ENCODE assay signal across 11 cellular contexts in genomic region chr19:38695319-38695683, GRCh38. TPM values are rescaled to one million over a fixed set of nuclear protein-coding genes. Genes with fewer than 3 reads are reported as not detected.
DNase-seq lines count a peak whose midpoint lies in the region; ATAC-seq and TF ChIP-seq lines count a peak whose summit lies in the region.
"Had no signal": no experiment of that assay in that cellular context is flagged by ENCODE, and none has a peak within 500 bp of the region (broad histone marks: within the 10 kb centered on the region; RNA-seq: fewer than 3 reads in every experiment).

No MANE protein-coding gene starts in this region.

- no peak for DNase-seq in activated CD4-positive, alpha-beta memory T cell treated with anti-CD3 and anti-CD28 coated beads, Interleukin-2, amount 10 ng/mL, durations not matched to agents 7 days and 5 days
- no peak for DNase-seq in activated CD4-positive, alpha-beta memory T cell treated with anti-CD3 and anti-CD28 coated beads for 36 hours
- DNase-seq in breast epithelium (ENCODE audit: low spot score in 2 of 2) (no peak), mesothelial cell of epicardium (ENCODE audit: low spot score in 2 of 2, unreplicated experiment in 2 of 2) (no peak), tibial nerve (ENCODE audit: low spot score in 2 of 2) (no peak), AG20443 (ENCODE audit: low spot score) (no peak)
- no peak for DNase-seq in activated T-cell treated with anti-CD3 and anti-CD28 coated beads, Interleukin-2, amount 50 U/mL, for 72 hours
- DNase-seq: activated CD4-positive, CD25-positive, alpha-beta regulatory T cell; cerebellar nuclear complex; NCI-H2107 had no signal

- WGBS in tibial nerve, 2 donors: 45 to 47% methylated on average over 9 of the region's 9 CpGs

- no peak for TF ChIP-seq POLR2A in breast epithelium (IDR thresholded peaks at IDR 0.05)
- TF ChIP-seq POLR2A in tibial nerve (IDR thresholded peaks at IDR 0.05): no peak

- H3K4me1 Mint-ChIP-seq in activated CD4-positive, alpha-beta memory T cell treated with anti-CD3 and anti-CD28 coated beads, Interleukin-2, amount 10 ng/mL, durations not matched to agents 7 days and 5 days: peaks cover 92% of the 10 kb centered on the region
- peaks cover 73% of the 10 kb centered on the region for H3K4me1 Mint-ChIP-seq in activated CD4-positive, alpha-beta memory T cell treated with anti-CD3 and anti-CD28 coated beads for 36 hours (ENCODE audit: low read depth)
- peaks cover 64% of the 10 kb centered on the region for H3K4me1 Mint-ChIP-seq in mesothelial cell of epicardium
- peaks cover 46% of the 10 kb centered on the region for H3K4me1 Mint-ChIP-seq in activated T-cell treated with anti-CD3 and anti-CD28 coated beads, Interleukin-2, amount 50 U/mL, for 72 hours (ENCODE audit: low read depth)

- H3K27me3 ChIP-seq in breast epithelium (no peaks in the 10 kb centered on the region), tibial nerve (no peaks in the 10 kb centered on the region)

- peaks cover 20 to 35% of the 10 kb centered on the region in 2 donors for H3K4me1 ChIP-seq in breast epithelium
- H3K4me1 ChIP-seq in tibial nerve: peaks cover 0 to 100% (median 90%) of the 10 kb centered on the region in 4 donors

- TF ChIP-seq CTCF in breast epithelium (IDR thresholded peaks at IDR 0.05): no peak
- no peak for TF ChIP-seq CTCF in mesothelial cell of epicardium (IDR thresholded peaks at IDR 0.05; ENCODE audit: unreplicated experiment)
- no peak for TF ChIP-seq CTCF in tibial nerve (IDR thresholded peaks at IDR 0.05)

- no peaks in the 10 kb centered on the region for H3K9me3 Mint-ChIP-seq in activated CD4-positive, alpha-beta memory T cell treated with anti-CD3 and anti-CD28 coated beads, Interleukin-2, amount 10 ng/mL, durations not matched to agents 7 days and 5 days
- no peaks in the 10 kb centered on the region for H3K9me3 Mint-ChIP-seq in activated CD4-positive, alpha-beta memory T cell treated with anti-CD3 and anti-CD28 coated beads for 36 hours
- no peaks in the 10 kb centered on the region for H3K9me3 Mint-ChIP-seq in mesothelial cell of epicardium
- no peaks in the 10 kb centered on the region for H3K9me3 Mint-ChIP-seq in activated T-cell treated with anti-CD3 and anti-CD28 coated beads, Interleukin-2, amount 50 U/mL, for 72 hours

- intact Hi-C loops in activated CD4-positive, alpha-beta memory T cell treated with anti-CD3 and anti-CD28 coated beads for 36 hours (cut with micrococcal nuclease): no loop called here
- intact Hi-C loops in breast epithelium (cut with DNase I; ENCODE audit: low total_unique reads): no loop called here

- TF ChIP-seq EP300 in tibial nerve (IDR thresholded peaks at IDR 0.05): no peak

- no peaks in the 10 kb centered on the region for H3K27me3 Mint-ChIP-seq in activated CD4-positive, alpha-beta memory T cell treated with anti-CD3 and anti-CD28 coated beads, Interleukin-2, amount 10 ng/mL, durations not matched to agents 7 days and 5 days
- no peaks in the 10 kb centered on the region for H3K27me3 Mint-ChIP-seq in activated CD4-positive, alpha-beta memory T cell treated with anti-CD3 and anti-CD28 coated beads for 36 hours
- H3K27me3 Mint-ChIP-seq in mesothelial cell of epicardium (ENCODE audit: low read depth): no peaks in the 10 kb centered on the region
- no peaks in the 10 kb centered on the region for H3K27me3 Mint-ChIP-seq in activated T-cell treated with anti-CD3 and anti-CD28 coated beads, Interleukin-2, amount 50 U/mL, for 72 hours (ENCODE audit: low read depth)

- POLR2A ChIA-PET in activated CD4-positive, alpha-beta memory T cell treated with anti-CD3 and anti-CD28 coated beads, Interleukin-2, amount 10 ng/mL, durations not matched to agents 7 days and 5 days (lab: Charles Lee): no interaction called here
- POLR2A ChIA-PET in activated CD4-positive, alpha-beta memory T cell treated with anti-CD3 and anti-CD28 coated beads for 36 hours (lab: Charles Lee): no interaction called here

- peak overlapping the region; percentile 91 for H3K27ac Mint-ChIP-seq in activated CD4-positive, alpha-beta memory T cell treated with anti-CD3 and anti-CD28 coated beads, Interleukin-2, amount 10 ng/mL, durations not matched to agents 7 days and 5 days
- no peak overlapping the region for H3K27ac Mint-ChIP-seq in activated CD4-positive, alpha-beta memory T cell treated with anti-CD3 and anti-CD28 coated beads for 36 hours
- peak overlapping the region; percentile 100 for H3K27ac Mint-ChIP-seq in mesothelial cell of epicardium
- no peak overlapping the region for H3K27ac Mint-ChIP-seq in activated T-cell treated with anti-CD3 and anti-CD28 coated beads, Interleukin-2, amount 50 U/mL, for 72 hours

- H3K36me3 Mint-ChIP-seq in activated CD4-positive, alpha-beta memory T cell treated with anti-CD3 and anti-CD28 coated beads, Interleukin-2, amount 10 ng/mL, durations not matched to agents 7 days and 5 days (ENCODE audit: low read depth): peaks cover 59% of the 10 kb centered on the region
- H3K36me3 Mint-ChIP-seq in activated CD4-positive, alpha-beta memory T cell treated with anti-CD3 and anti-CD28 coated beads for 36 hours: no peaks in the 10 kb centered on the region
- peaks cover 9% of the 10 kb centered on the region for H3K36me3 Mint-ChIP-seq in mesothelial cell of epicardium
- no peaks in the 10 kb centered on the region for H3K36me3 Mint-ChIP-seq in activated T-cell treated with anti-CD3 and anti-CD28 coated beads, Interleukin-2, amount 50 U/mL, for 72 hours (ENCODE audit: insufficient read depth in 2 of 2)

- H3K36me3 ChIP-seq in breast epithelium (no peaks in the 10 kb centered on the region), tibial nerve (peaks cover 0 to 3% (median under 1%) of the 10 kb centered on the region in 3 donors)

- no peaks in the 10 kb centered on the region for H3K9me3 ChIP-seq in breast epithelium
- no peaks in the 10 kb centered on the region for H3K9me3 ChIP-seq in tibial nerve

- ATAC-seq in GM19452 (IDR thresholded peaks at IDR 0.05; ENCODE audit: unreplicated experiment): no peak
- ATAC-seq in activated T-cell treated with anti-CD3 and anti-CD28 coated beads, Interleukin-2, amount 50 U/mL, for 72 hours (replicated peaks in 1 of 2): no peak

- H3K27ac ChIP-seq in breast epithelium (peak overlapping the region; percentile 96 to 99), tibial nerve (peak overlapping the region in 3 of 4 donors; percentile 83 to 96 (median 92))

- H3K4me3 Mint-ChIP-seq in activated CD4-positive, alpha-beta memory T cell treated with anti-CD3 and anti-CD28 coated beads, Interleukin-2, amount 10 ng/mL, durations not matched to agents 7 days and 5 days: peak overlapping the region; percentile 58
- no peak overlapping the region for H3K4me3 Mint-ChIP-seq in activated CD4-positive, alpha-beta memory T cell treated with anti-CD3 and anti-CD28 coated beads for 36 hours
- H3K4me3 Mint-ChIP-seq in mesothelial cell of epicardium: no peak overlapping the region
- peak overlapping the region in 1 of 2 donors; percentile 32 for H3K4me3 Mint-ChIP-seq in activated T-cell treated with anti-CD3 and anti-CD28 coated beads, Interleukin-2, amount 50 U/mL, for 72 hours

- CTCF ChIA-PET in activated CD4-positive, alpha-beta memory T cell treated with anti-CD3 and anti-CD28 coated beads, Interleukin-2, amount 10 ng/mL, durations not matched to agents 7 days and 5 days (lab: Charles Lee): interaction anchor here (0.6 to 1.5 kb wide), 3 partner anchors 53 to 293 kb away, joined by 3 to 5 read pairs (median 3); partner anchors contain the start of gene FAM98C
- CTCF ChIA-PET in activated CD4-positive, alpha-beta memory T cell treated with anti-CD3 and anti-CD28 coated beads for 36 hours (lab: Charles Lee): interaction anchor here (1.5 kb wide), 1 partner anchor 61 kb away, joined by 7 read pairs; no protein-coding TSS in a partner anchor

- no peak overlapping the region for H3K4me3 ChIP-seq in breast epithelium
- no peak overlapping the region for H3K4me3 ChIP-seq in tibial nerve

RNA-seq across cellular contexts. Expression of gene ACTN4, which starts 47.9 kb away (rescaled TPM):
- total RNA-seq in activated CD4-positive, alpha-beta memory T cell treated with anti-CD3 and anti-CD28 coated beads, Interleukin-2, amount 10 ng/mL, durations not matched to agents 7 days and 5 days: 100 to 1,000 TPM; 532 to 534 TPM
- 100 to 1,000 TPM; 267 to 270 TPM for total RNA-seq in activated CD4-positive, alpha-beta memory T cell treated with anti-CD3 and anti-CD28 coated beads for 36 hours
- total RNA-seq in breast epithelium (100 to 1,000 TPM; 182 to 296 (median 269) TPM), mesothelial cell of epicardium (452 to 469 TPM (median 460 TPM) in 3 replicates), tibial nerve (100 to 1,000 TPM; 342 to 463 (median 382) TPM)
- 100 to 1,000 TPM; 200 to 227 TPM for total RNA-seq in activated T-cell treated with anti-CD3 and anti-CD28 coated beads, Interleukin-2, amount 50 U/mL, for 72 hours

RNA-seq across cellular contexts. Expression of gene CAPN12, which starts 49.0 kb away (rescaled TPM):
- 10 to 100 TPM; 22.9 to 24.9 TPM for total RNA-seq in activated CD4-positive, alpha-beta memory T cell treated with anti-CD3 and anti-CD28 coated beads, Interleukin-2, amount 10 ng/mL, durations not matched to agents 7 days and 5 days
- 1 to 10 TPM; 7.1 to 9.0 TPM for total RNA-seq in activated CD4-positive, alpha-beta memory T cell treated with anti-CD3 and anti-CD28 coated beads for 36 hours
- total RNA-seq in breast epithelium (1 to 10 TPM in 2 of 3 donors, under 1 TPM in 1; 0.16 to 9.2 (median 4.1) TPM), mesothelial cell of epicardium (6.1 to 6.8 TPM (median 6.7 TPM) in 3 replicates), tibial nerve (1 to 10 TPM; 3.5 to 5.7 (median 4.8) TPM)
- total RNA-seq in activated T-cell treated with anti-CD3 and anti-CD28 coated beads, Interleukin-2, amount 50 U/mL, for 72 hours: 10 to 100 TPM in 1 of 2 donors, 1 to 10 TPM in 1; 8.3 to 15.2 TPM

Comparison
In these comparisons a context has a peak if more than half of its experiments do, and no peak if none do; other contexts are left out.
1. H3K27ac Mint-ChIP-seq: peak in activated CD4-positive, alpha-beta memory T cell treated with anti-CD3 and anti-CD28 coated beads, Interleukin-2, amount 10 ng/mL, durations not matched to agents 7 days and 5 days (single experiment) and mesothelial cell of epicardium (single experiment); none in activated CD4-positive, alpha-beta memory T cell treated with anti-CD3 and anti-CD28 coated beads for 36 hours (single experiment) and activated T-cell treated with anti-CD3 and anti-CD28 coated beads, Interleukin-2, amount 50 U/mL, for 72 hours (single experiment).